Comparison of ENCODE assay signal across 14 cellular contexts in genomic region chr1:41474490-41475271, GRCh38. TPM values are rescaled to one million over a fixed set of nuclear protein-coding genes. Genes with fewer than 3 reads are reported as not detected.
DNase-seq lines count a peak whose midpoint lies in the region; ATAC-seq and TF ChIP-seq lines count a peak whose summit lies in the region.
"Had no signal": no experiment of that assay in that cellular context is flagged by ENCODE, and none has a peak within 500 bp of the region (broad histone marks: within the 10 kb centered on the region; RNA-seq: fewer than 3 reads in every experiment).

No MANE protein-coding gene starts in this region.

- H3K9me3 ChIP-seq in MG63: no peaks in the 10 kb centered on the region
- no peaks in the 10 kb centered on the region for H3K9me3 ChIP-seq in effector memory CD4-positive, alpha-beta T cell (ENCODE audit: control insufficient read depth, low read length)

- H3K4me3 Mint-ChIP-seq in MCF 10A (ENCODE audit: unreplicated experiment): no peak overlapping the region
- H3K4me3 Mint-ChIP-seq in stimulated activated effector memory CD8-positive, alpha-beta T cell treated with anti-CD3 and anti-CD28 coated beads, Interleukin-12 subunit alpha, Interleukin-12 subunit beta, amount 100 ng/mL, for 72 hours: no peak overlapping the region

- H3K4me3 ChIP-seq in MG63: no peak overlapping the region
- H3K4me3 ChIP-seq in effector memory CD4-positive, alpha-beta T cell (ENCODE audit: insufficient read depth, low read depth, low read length, poor library complexity, severe bottlenecking): no peak overlapping the region
- H3K4me3 ChIP-seq in brain microvascular endothelial cell (ENCODE audit: low read depth, low read length): no peak overlapping the region

- H3K36me3 ChIP-seq in MG63 (no peaks in the 10 kb centered on the region), brain microvascular endothelial cell (replicated peaks) (no peaks in the 10 kb centered on the region)
- H3K36me3 ChIP-seq in effector memory CD4-positive, alpha-beta T cell (ENCODE audit: control insufficient read depth, insufficient read depth, low read length): no peaks in the 10 kb centered on the region

- intact Hi-C loops in MCF 10A (cut with micrococcal nuclease): no loop called here

- no peaks in the 10 kb centered on the region for H3K36me3 Mint-ChIP-seq in MCF 10A (ENCODE audit: insufficient read depth, unreplicated experiment)
- H3K36me3 Mint-ChIP-seq in stimulated activated effector memory CD8-positive, alpha-beta T cell treated with anti-CD3 and anti-CD28 coated beads, Interleukin-12 subunit alpha, Interleukin-12 subunit beta, amount 100 ng/mL, for 72 hours: no peaks in the 10 kb centered on the region
- H3K36me3 Mint-ChIP-seq: activated naive CD4-positive, alpha-beta T cell treated with anti-CD3 and anti-CD28 coated beads, Interleukin-2, amount 50 U/mL, for 72 hours had no signal

- peak; percentile 5 for ATAC-seq in stimulated activated effector memory CD8-positive, alpha-beta T cell treated with anti-CD3 and anti-CD28 coated beads, Interleukin-12 subunit alpha, Interleukin-12 subunit beta, amount 100 ng/mL, for 72 hours
- no peak for ATAC-seq in GM19351 (IDR thresholded peaks at IDR 0.05; ENCODE audit: unreplicated experiment)
- ATAC-seq: activated naive CD4-positive, alpha-beta T cell treated with anti-CD3 and anti-CD28 coated beads, Interleukin-2, amount 50 U/mL, for 72 hours had no signal

- TF ChIP-seq CTCF in MCF 10A (IDR thresholded peaks at IDR 0.05; ENCODE audit: unreplicated experiment) (no peak), brain microvascular endothelial cell (IDR thresholded peaks at IDR 0.05; ENCODE audit: low read depth, low read length, missing control alignments) (no peak)

- CTCF ChIA-PET in MCF 10A (lab: Yijun Ruan, JAX): interaction anchor here (0.5 to 3.7 kb wide), 6 partner anchors 9 to 113 kb away, joined by 3 to 16 read pairs (median 5); partner anchors contain the start of gene EDN2

- H3K4me1 Mint-ChIP-seq in MCF 10A (ENCODE audit: insufficient read depth, unreplicated experiment): peaks cover 31% of the 10 kb centered on the region
- H3K4me1 Mint-ChIP-seq in stimulated activated effector memory CD8-positive, alpha-beta T cell treated with anti-CD3 and anti-CD28 coated beads, Interleukin-12 subunit alpha, Interleukin-12 subunit beta, amount 100 ng/mL, for 72 hours: no peaks in the 10 kb centered on the region

- no peak overlapping the region for H3K27ac ChIP-seq in effector memory CD4-positive, alpha-beta T cell (ENCODE audit: insufficient read depth, low read length, poor library complexity, severe bottlenecking)
- no peak overlapping the region for H3K27ac ChIP-seq in brain microvascular endothelial cell

- in situ Hi-C loops in brain microvascular endothelial cell (cut with HindIII; ENCODE audit: low pct_ligation_motif_present, low sequenced_read_pairs): no loop called here

- H3K27me3 ChIP-seq in MG63 (no peaks in the 10 kb centered on the region), brain microvascular endothelial cell (replicated peaks) (no peaks in the 10 kb centered on the region)
- no peaks in the 10 kb centered on the region for H3K27me3 ChIP-seq in effector memory CD4-positive, alpha-beta T cell (replicated peaks; ENCODE audit: control insufficient read depth, insufficient read depth, low read length, poor library complexity, severe bottlenecking)

- no TSS peak for BruUV-seq in MCF 10A (replicated peaks; lab: Mats Ljungman, UMichigan)

- no peaks in the 10 kb centered on the region for H3K27me3 Mint-ChIP-seq in MCF 10A (ENCODE audit: insufficient read depth, unreplicated experiment)

- peak overlapping the region; percentile 51 for H3K27ac Mint-ChIP-seq in MCF 10A (ENCODE audit: low read depth, unreplicated experiment)
- H3K27ac Mint-ChIP-seq in stimulated activated effector memory CD8-positive, alpha-beta T cell treated with anti-CD3 and anti-CD28 coated beads, Interleukin-12 subunit alpha, Interleukin-12 subunit beta, amount 100 ng/mL, for 72 hours: no peak overlapping the region
- H3K27ac Mint-ChIP-seq: activated naive CD4-positive, alpha-beta T cell treated with anti-CD3 and anti-CD28 coated beads, Interleukin-2, amount 50 U/mL, for 72 hours had no signal

- DNase-seq in MG63: peak; percentile 37
- no peak for DNase-seq in MCF 10A (ENCODE audit: unreplicated experiment)
- peak; percentile 61 for DNase-seq in left kidney (ENCODE audit: low read depth, low spot score)
- no peak for DNase-seq in stimulated activated effector memory CD8-positive, alpha-beta T cell treated with anti-CD3 and anti-CD28 coated beads, Interleukin-12 subunit alpha, Interleukin-12 subunit beta, amount 100 ng/mL, for 72 hours (ENCODE audit: low spot score in 2 of 2)
- no peak for DNase-seq in effector memory CD4-positive, alpha-beta T cell
- DNase-seq in brain microvascular endothelial cell: no peak
- DNase-seq in NCI-H69 (lab: John Stamatoyannopoulos, UW): no peak
- DNase-seq: DND-41; NCI-H1417; stimulated activated naive CD4-positive, alpha-beta T cell; T1000 had no signal

- H3K9me3 Mint-ChIP-seq in MCF 10A (ENCODE audit: unreplicated experiment): no peaks in the 10 kb centered on the region
- no peaks in the 10 kb centered on the region for H3K9me3 Mint-ChIP-seq in stimulated activated effector memory CD8-positive, alpha-beta T cell treated with anti-CD3 and anti-CD28 coated beads, Interleukin-12 subunit alpha, Interleukin-12 subunit beta, amount 100 ng/mL, for 72 hours
- H3K9me3 Mint-ChIP-seq: activated naive CD4-positive, alpha-beta T cell treated with anti-CD3 and anti-CD28 coated beads, Interleukin-2, amount 50 U/mL, for 72 hours had no signal

- POLR2A ChIA-PET in MCF 10A (lab: Yijun Ruan, JAX): interaction anchor here (0.7 to 2.9 kb wide), 10 partner anchors 8 to 55 kb away, joined by 3 to 10 read pairs (median 4); partner anchors contain the start of gene EDN2

- H3K4me1 ChIP-seq in effector memory CD4-positive, alpha-beta T cell (ENCODE audit: control insufficient read depth, insufficient read depth, low read length, poor library complexity, severe bottlenecking): no peaks in the 10 kb centered on the region

RNA-seq across cellular contexts. Expression of gene EDN2, which starts 9.8 kb away (rescaled TPM):
- 3.0 and 4.7 TPM in 2 replicates for total RNA-seq in MG63 (2014; rRNA removed; shearing (Covaris generic); ENCODE audit: low replicate concordance)
- total RNA-seq in MCF 10A (2022): 0.58 and 0.66 TPM in 2 replicates
- total RNA-seq: activated naive CD4-positive, alpha-beta T cell treated with anti-CD3 and anti-CD28 coated beads, Interleukin-2, amount 50 U/mL, for 72 hours; pulmonary artery endothelial cell had no signal

Comparison
In these comparisons a context has a peak if more than half of its experiments do, and no peak if none do; other contexts are left out.
1. DNase-seq: peak in MG63 (single experiment) and left kidney (single experiment); none in MCF 10A (single experiment), stimulated activated effector memory CD8-positive, alpha-beta T cell treated with anti-CD3 and anti-CD28 coated beads, Interleukin-12 subunit alpha, Interleukin-12 subunit beta, amount 100 ng/mL, for 72 hours (0 of 2), effector memory CD4-positive, alpha-beta T cell (0 of 3), brain microvascular endothelial cell (single experiment) and NCI-H69 (single experiment).